In the genomic region with DNA sequence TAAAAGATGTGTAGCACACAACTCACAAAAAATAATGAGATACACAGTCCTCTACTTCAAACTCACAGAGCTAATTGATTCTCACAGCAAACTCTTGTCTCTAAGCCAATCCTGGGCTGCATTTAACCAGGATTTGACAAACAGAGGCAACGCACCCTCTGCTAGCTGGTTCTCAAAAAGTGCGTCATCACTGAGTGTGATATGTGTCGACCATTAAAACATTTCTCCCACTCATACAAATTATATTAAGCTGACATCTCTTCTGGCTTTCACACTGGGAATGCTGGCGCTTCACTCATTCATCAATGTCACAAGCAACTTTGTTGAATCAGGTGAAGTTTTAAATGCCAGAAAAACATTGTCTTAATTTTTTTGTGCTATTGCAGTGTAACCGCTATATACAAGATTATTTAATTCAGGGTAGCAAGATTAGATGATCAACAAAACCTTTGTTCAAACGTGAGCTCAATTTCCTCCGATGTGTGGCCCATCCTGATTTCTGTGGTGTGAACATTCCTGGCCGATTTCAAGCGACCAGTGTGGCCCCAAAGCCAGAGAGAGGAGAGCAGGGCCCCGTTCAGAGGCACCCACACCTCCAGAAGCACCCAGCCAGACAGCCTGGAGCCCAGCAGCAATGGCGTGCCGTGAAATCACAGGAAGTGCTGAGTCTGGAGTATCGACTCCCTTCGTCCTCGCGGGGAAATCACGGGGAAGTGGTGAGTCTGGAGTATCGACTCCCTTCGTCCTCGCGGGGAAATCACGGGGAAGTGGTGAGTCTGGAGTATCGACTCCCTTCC, we compare ENCODE assay signal across 26 cellular contexts. TPM values are rescaled to one million over a fixed set of nuclear protein-coding genes. Genes with fewer than 3 reads are reported as not detected.
DNase-seq lines count a peak whose midpoint lies in the region; ATAC-seq, FAIRE-seq and TF ChIP-seq lines count a peak whose summit lies in the region.
"Had no signal": no experiment of that assay in that cellular context is flagged by ENCODE, and none has a peak within 500 bp of the region (broad histone marks: within the 10 kb centered on the region; RNA-seq: fewer than 3 reads in every experiment).

No MANE protein-coding gene starts in this region.

- H3K27ac Mint-ChIP-seq in activated CD4-positive, alpha-beta T cell treated with anti-CD3 and anti-CD28 coated beads for 36 hours: peak overlapping the region; percentile 58
- H3K27ac Mint-ChIP-seq: activated T-helper 1 cell treated with anti-CD3 and anti-CD28 coated beads, Interleukin-12 subunit alpha, Interleukin-12 subunit beta, Interleukin-2, Interleukin-4 antibody, amounts not matched to agents 30 ng/mL and 10 ng/mL and 1 ng/mL, durations not matched to agents 14 hours and 24 hours and 36 hours; GM23338; HFFc6 had no signal

- H3K4me1 ChIP-seq in right lobe of liver (no peaks in the 10 kb centered on the region), HepG2 (ENCODE audit: insufficient read depth, low read length) (no peaks in the 10 kb centered on the region)

- H3K36me3 Mint-ChIP-seq in activated CD4-positive, alpha-beta T cell treated with anti-CD3 and anti-CD28 coated beads for 36 hours (ENCODE audit: low read depth): peaks cover 11% of the 10 kb centered on the region

- POLR2A ChIA-PET in activated CD4-positive, alpha-beta T cell treated with anti-CD3 and anti-CD28 coated beads for 36 hours (lab: Charles Lee): interaction anchor here (0.7 kb wide), 1 partner anchor 65 kb away, joined by 4 read pairs; no protein-coding TSS in a partner anchor
- POLR2A ChIA-PET in HepG2 (lab: Yijun Ruan, JAX): no interaction called here

- H3K4me3 ChIP-seq in right lobe of liver (no peak overlapping the region), HepG2 (replicated peaks in 1 of 3; ENCODE audit: insufficient read depth in 1 of 3, low read depth in 2 of 3, low read length in 3 of 3) (no peak overlapping the region), fibroblast of mammary gland (ENCODE audit: control insufficient read depth, low read depth, low read length) (no peak overlapping the region)
- H3K4me3 ChIP-seq: breast epithelium, coronary artery, gastroesophageal sphincter, GM23338, skin epidermis had no signal

- no peak for ATAC-seq in activated CD4-positive, alpha-beta T cell treated with anti-CD3 and anti-CD28 coated beads for 36 hours
- no peak for ATAC-seq in right lobe of liver
- ATAC-seq in HepG2: no peak
- no peak for ATAC-seq in GM18858 (IDR thresholded peaks at IDR 0.05; ENCODE audit: unreplicated experiment)
- ATAC-seq: gastroesophageal sphincter, GM23338, SK-N-SH treated with all-trans-retinoic acid at 6 μM for 48 hours had no signal

- no peaks in the 10 kb centered on the region for H3K27me3 Mint-ChIP-seq in activated CD4-positive, alpha-beta T cell treated with anti-CD3 and anti-CD28 coated beads for 36 hours

- 62% methylated on average over 10 of the region's 23 CpGs for WGBS in right lobe of liver (ENCODE audit: insufficient coverage, low coverage, low lambda C conversion rate, missing lambda C conversion rate)
- WGBS in HepG2 (ENCODE audit: low lambda C conversion rate): 41% methylated on average over 17 of the region's 23 CpGs

- H3K4me2 ChIP-seq in HepG2 (ENCODE audit: low read depth, low read length): no peak overlapping the region
- H3K4me2 ChIP-seq: GM23338 had no signal

- no TSS peak for BruUV-seq in HepG2 (replicated peaks; lab: Mats Ljungman, UMichigan)

- no peaks in the 10 kb centered on the region for H3K9me3 Mint-ChIP-seq in activated CD4-positive, alpha-beta T cell treated with anti-CD3 and anti-CD28 coated beads for 36 hours (ENCODE audit: low read depth)
- H3K9me3 Mint-ChIP-seq: activated T-helper 1 cell treated with anti-CD3 and anti-CD28 coated beads, Interleukin-12 subunit alpha, Interleukin-12 subunit beta, Interleukin-2, Interleukin-4 antibody, amounts not matched to agents 30 ng/mL and 10 ng/mL and 1 ng/mL, durations not matched to agents 14 hours and 24 hours and 36 hours had no signal

- H3K9me3 ChIP-seq in right lobe of liver: no peaks in the 10 kb centered on the region
- H3K9me3 ChIP-seq in HepG2 (ENCODE audit: low read length): no peaks in the 10 kb centered on the region
- H3K9me3 ChIP-seq: breast epithelium, gastroesophageal sphincter had no signal

- CTCF ChIA-PET in activated CD4-positive, alpha-beta T cell treated with anti-CD3 and anti-CD28 coated beads for 36 hours (lab: Charles Lee): interaction anchor here (1.0 kb wide), 1 partner anchor 143 kb away, joined by 3 read pairs; no protein-coding TSS in a partner anchor
- CTCF ChIA-PET in HepG2 (lab: Yijun Ruan, JAX; ENCODE audit: low intra/inter-chr PET ratio, low total read pairs): no interaction called here

- in situ Hi-C loops in HepG2 (cut with HindIII; ENCODE audit: extremely low pct_ligation_motif_present, low pct_unique_long_range_greater_than_20kb): no loop called here

- TF ChIP-seq EP300 in HepG2 (IDR thresholded peaks at IDR 0.05; ENCODE audit: low read depth in 2 of 2, low read length in 2 of 2): no peak
- TF ChIP-seq EP300 in HepG2 (CRISPR knock-in tag; IDR thresholded peaks at IDR 0.05; ENCODE audit: borderline replicate concordance): no peak

- no peaks in the 10 kb centered on the region for H3K79me2 ChIP-seq in HepG2 (ENCODE audit: insufficient read depth, low read length)

- TF ChIP-seq POLR2A in right lobe of liver (IDR thresholded peaks at IDR 0.05) (no peak), HepG2 (IDR thresholded peaks at IDR 0.05; ENCODE audit: insufficient read depth in 1 of 2, low read depth in 2 of 2, low read length in 2 of 2) (no peak)

- peaks cover 39% of the 10 kb centered on the region for H3K4me1 Mint-ChIP-seq in activated CD4-positive, alpha-beta T cell treated with anti-CD3 and anti-CD28 coated beads for 36 hours

- no peaks in the 10 kb centered on the region for H4K20me1 ChIP-seq in HepG2 (ENCODE audit: insufficient read depth, low read length)

- no peak overlapping the region for H3K4me3 Mint-ChIP-seq in activated CD4-positive, alpha-beta T cell treated with anti-CD3 and anti-CD28 coated beads for 36 hours
- H3K4me3 Mint-ChIP-seq: activated T-helper 1 cell treated with anti-CD3 and anti-CD28 coated beads, Interleukin-12 subunit alpha, Interleukin-12 subunit beta, Interleukin-2, Interleukin-4 antibody, amounts not matched to agents 30 ng/mL and 10 ng/mL and 1 ng/mL, durations not matched to agents 14 hours and 24 hours and 36 hours; GM23338; HFFc6 had no signal

- no peak overlapping the region for H2AFZ ChIP-seq in HepG2 (ENCODE audit: low read length)
- H2AFZ ChIP-seq: GM23338 had no signal

- H3K27ac ChIP-seq in right lobe of liver (no peak overlapping the region), HepG2 (ENCODE audit: extremely low read length, insufficient read depth, low read length) (no peak overlapping the region)
- H3K27ac ChIP-seq: 22Rv1, breast epithelium, coronary artery, gastroesophageal sphincter, skin epidermis had no signal

- no peak overlapping the region for H3K9ac ChIP-seq in HepG2 (ENCODE audit: insufficient read depth, low read depth, low read length)

- intact Hi-C loops in activated CD4-positive, alpha-beta T cell treated with anti-CD3 and anti-CD28 coated beads for 36 hours (cut with DNase I, micrococcal nuclease): no loop called here
- intact Hi-C loops in right lobe of liver (cut with DNase I) (no loop called here), HepG2 (cut with micrococcal nuclease; ENCODE audit: unreplicated experiment) (no loop called here), posterior vena cava (cut with DNase I) (no loop called here)

- FAIRE-seq in HepG2 (lab: Jason Lieb, UNC): no peak

- H3K36me3 ChIP-seq in right lobe of liver (no peaks in the 10 kb centered on the region), HepG2 (replicated peaks in 1 of 2; ENCODE audit: control insufficient read depth in 1 of 2, insufficient read depth in 2 of 2, low read length in 2 of 2) (no peaks in the 10 kb centered on the region)
- H3K36me3 ChIP-seq: breast epithelium had no signal

- H3K27me3 ChIP-seq in right lobe of liver (no peaks in the 10 kb centered on the region), HepG2 (ENCODE audit: control insufficient read depth in 1 of 2, insufficient read depth in 2 of 2, low read length in 2 of 2) (peaks cover 4 to 45% of the 10 kb centered on the region in 2 experiments; a peak in 3 of 5 replicates)
- H3K27me3 ChIP-seq: breast epithelium, gastroesophageal sphincter had no signal

- no peak for DNase-seq in activated CD4-positive, alpha-beta T cell treated with anti-CD3 and anti-CD28 coated beads for 36 hours
- no peak for DNase-seq in activated CD4-positive, alpha-beta T cell treated with anti-CD3 and anti-CD28 coated beads for 4 hours
- peak in 2 of 3 donors; percentile 24 to 31 for DNase-seq in right lobe of liver
- no peak for DNase-seq in HepG2 (ENCODE audit: low spot score)
- DNase-seq in fibroblast of mammary gland (ENCODE audit: low read depth): peak; percentile 59
- DNase-seq in posterior vena cava (ENCODE audit: low spot score): peak; percentile 32
- no peak for DNase-seq in DMS114 treated with DMSO at 0.1 percent for 48 hours (lab: John Stamatoyannopoulos, UW; ENCODE audit: unreplicated experiment)
- DNase-seq: activated CD4-positive, alpha-beta T cell treated with anti-CD3 and anti-CD28 coated beads, Interleukin-2, amount 50 U/mL, for 48 hours; amniotic stem cell; DMS79; HFFc6; hippocampal formation; NCI-H1105 treated with DMSO at 0.1 percent for 48 hours; NCI-H2081; NCI-H345; NCI-H774; trophoblast cell had no signal

- TF ChIP-seq CTCF in right lobe of liver (IDR thresholded peaks at IDR 0.05) (no peak), HepG2 (CRISPR knock-in tag; IDR thresholded peaks at IDR 0.05) (no peak), fibroblast of mammary gland (conservative IDR thresholded peaks at IDR 0.05; ENCODE audit: control insufficient read depth, insufficient read depth, low read depth, low read length) (no peak)

- TF ChIP-seq RAD21 in HepG2 (CRISPR knock-in tag; IDR thresholded peaks at IDR 0.05): no peak

RNA-seq across cellular contexts. Expression of a gene that starts 49.4 kb away (rescaled TPM):
- 10 to 100 TPM; 33.0 to 34.7 TPM for total RNA-seq in activated CD4-positive, alpha-beta T cell treated with anti-CD3 and anti-CD28 coated beads for 36 hours
- 1 to 10 TPM; 3.5 to 7.9 (median 4.6) TPM for total RNA-seq in right lobe of liver
- total RNA-seq in HepG2 (2016; rRNA removed; fragmentation: Illumina TruSeq; extraction: Trizol): not detected in 2 replicates
- not detected in 2 replicates for total RNA-seq in HepG2 (2016; cell fraction: cytosol; rRNA removed; fragmentation: Illumina TruSeq; extraction: Trizol; ENCODE audit: low read depth)
- 0.06 and 0.09 TPM in 2 replicates for total RNA-seq in HepG2 (2016; cell fraction: insoluble cytoplasmic fraction; rRNA removed; fragmentation: Illumina TruSeq; extraction: Trizol)
- total RNA-seq in HepG2 (2016; cell fraction: membrane; rRNA removed; fragmentation: Illumina TruSeq; extraction: Trizol): not detected in 2 replicates
- 0.09 TPM in 1 of 2 replicates, not detected in the other for total RNA-seq in HepG2 (2016; cell fraction: nucleus; rRNA removed; fragmentation: Illumina TruSeq; extraction: Trizol)
- polyA plus RNA-seq in HepG2 (2011; rRNA removed): 0.05 and 0.07 TPM in 2 replicates
- polyA plus RNA-seq in HepG2 (2011; cell fraction: cytosol; rRNA removed): 0.09 TPM in 2 replicates
- 0.14 and 0.21 TPM in 2 replicates for polyA plus RNA-seq in HepG2 (2011; cell fraction: nucleus; rRNA removed)
- polyA plus RNA-seq in HepG2 (2012): 0.04 TPM in 1 of 2 replicates, not detected in the other
- polyA plus RNA-seq in HepG2 (2016; cell fraction: cytosol; fragmentation: Illumina TruSeq; extraction: Trizol; ENCODE audit: low read depth): not detected in 2 replicates
- not detected in 2 replicates for polyA plus RNA-seq in HepG2 (2016; cell fraction: insoluble cytoplasmic fraction; fragmentation: Illumina TruSeq; extraction: Trizol; ENCODE audit: low read depth)
- not detected in 2 replicates for polyA plus RNA-seq in HepG2 (2016; cell fraction: membrane; fragmentation: Illumina TruSeq; extraction: Trizol; ENCODE audit: low read depth)
- polyA plus RNA-seq in HepG2 (2016; cell fraction: nucleus; fragmentation: Illumina TruSeq; extraction: Trizol; ENCODE audit: insufficient read depth, low read depth): 0.11 TPM in 1 of 2 replicates, not detected in the other
- 0.20 and 10.0 TPM in 2 replicates for polyA minus RNA-seq in HepG2 (2011; rRNA and poly(A)+ RNA removed; ENCODE audit: low replicate concordance)
- polyA minus RNA-seq in HepG2 (2011; cell fraction: cytosol; rRNA and poly(A)+ RNA removed): 0.20 and 0.26 TPM in 2 replicates
- polyA minus RNA-seq in HepG2 (2011; cell fraction: nucleus; rRNA and poly(A)+ RNA removed): 0.12 and 0.26 TPM in 2 replicates
- total RNA-seq in posterior vena cava: 10 to 100 TPM; 28.8 to 30.1 TPM

Comparison
In these comparisons a context has a peak if more than half of its experiments do, and no peak if none do; other contexts are left out.
1. DNase-seq: peak in right lobe of liver (2 of 3), fibroblast of mammary gland (single experiment) and posterior vena cava (single experiment); none in activated CD4-positive, alpha-beta T cell treated with anti-CD3 and anti-CD28 coated beads for 36 hours (single experiment), activated CD4-positive, alpha-beta T cell treated with anti-CD3 and anti-CD28 coated beads for 4 hours (0 of 2), HepG2 (single experiment) and DMS114 treated with DMSO at 0.1 percent for 48 hours (single experiment).